In the genomic region with DNA sequence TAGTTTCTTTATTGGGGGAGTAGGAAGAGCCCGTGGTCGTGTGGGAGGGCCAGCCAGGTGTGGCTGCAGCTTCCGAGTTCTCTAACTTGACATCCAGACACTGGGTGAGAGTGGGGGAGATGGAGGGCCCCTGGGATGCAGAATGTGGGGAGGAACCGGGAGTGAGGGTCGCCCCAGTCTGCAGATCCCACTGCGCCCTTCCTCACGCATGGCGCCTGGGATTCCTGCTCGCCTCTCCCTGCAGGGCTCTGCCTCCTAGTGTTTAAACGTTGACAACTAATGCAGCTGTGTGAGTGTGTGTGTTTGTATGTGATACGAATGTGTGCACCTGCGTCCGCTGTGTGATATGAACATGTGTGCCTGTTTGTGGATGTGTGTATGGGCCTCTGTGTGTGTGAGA, we compare ENCODE assay signal across 33 cellular contexts. TPM values are rescaled to one million over a fixed set of nuclear protein-coding genes. Genes with fewer than 3 reads are reported as not detected.
DNase-seq lines count a peak whose midpoint lies in the region; ATAC-seq, FAIRE-seq and TF ChIP-seq lines count a peak whose summit lies in the region.
"Had no signal": no experiment of that assay in that cellular context is flagged by ENCODE, and none has a peak within 500 bp of the region (broad histone marks: within the 10 kb centered on the region; RNA-seq: fewer than 3 reads in every experiment).

No MANE protein-coding gene starts in this region.

- peaks cover 80% of the 10 kb centered on the region for H3K27me3 Mint-ChIP-seq in endodermal cell (ENCODE audit: insufficient read depth)
- H3K27me3 Mint-ChIP-seq: CD8-positive, alpha-beta memory T cell had no signal

- intact Hi-C loops in HepG2 (cut with micrococcal nuclease; ENCODE audit: unreplicated experiment) (loop anchor here (5.0 kb wide), 1 partner anchor 150 kb away; no protein-coding TSS in a partner anchor), right lobe of liver (cut with DNase I) (no loop called here)

- H3K4me3 Mint-ChIP-seq in endodermal cell: no peak overlapping the region
- H3K4me3 Mint-ChIP-seq: CD14-positive monocyte; CD8-positive, alpha-beta memory T cell; HFFc6 had no signal

- H3K4me1 ChIP-seq in HepG2 (ENCODE audit: insufficient read depth, low read length): peaks cover 14% of the 10 kb centered on the region
- no peaks in the 10 kb centered on the region for H3K4me1 ChIP-seq in right lobe of liver
- no peaks in the 10 kb centered on the region for H3K4me1 ChIP-seq in endodermal cell (ENCODE audit: control insufficient read depth, insufficient read depth, low read length)
- H3K4me1 ChIP-seq: BE2C had no signal

- no peaks in the 10 kb centered on the region for H3K36me3 Mint-ChIP-seq in endodermal cell (ENCODE audit: low read depth)
- H3K36me3 Mint-ChIP-seq: CD14-positive monocyte had no signal

- H3K9me3 Mint-ChIP-seq in endodermal cell: peaks cover 4% of the 10 kb centered on the region

- no peak overlapping the region for H3K4me2 ChIP-seq in HepG2 (ENCODE audit: low read depth, low read length)

- H3K9me3 ChIP-seq in HepG2 (ENCODE audit: low read length) (no peaks in the 10 kb centered on the region), right lobe of liver (no peaks in the 10 kb centered on the region), endodermal cell (ENCODE audit: control insufficient read depth, low read length) (no peaks in the 10 kb centered on the region)
- H3K9me3 ChIP-seq: BE2C had no signal

- DNase-seq in HepG2 (ENCODE audit: low spot score) (no peak), right lobe of liver (no peak), endodermal cell (peak; percentile 48), mesenteric fat pad (ENCODE audit: low spot score) (peak; percentile 69), T-helper 9 cell (no peak), medulla oblongata (ENCODE audit: extremely low spot score) (no peak)
- DNase-seq in activated naive CD4-positive, alpha-beta T cell treated with Interleukin-2 at 50 U/mL for 16 hours: no peak
- DNase-seq: 8988T; ACHN; BE2C; CD8-positive, alpha-beta memory T cell; DMS79 treated with DMSO at 0.1 percent for 48 hours; H7; HFFc6; Kasumi-1; MV-4-11; NCI-H1105; NCI-H1436 treated with DMSO at 0.1 percent for 48 hours; NCI-H187 treated with DMSO at 0.1 percent for 48 hours; NCI-H2107; NCI-H446; NCI-H526; SHP77 had no signal

- no peak for TF ChIP-seq RAD21 in HepG2 (CRISPR knock-in tag; IDR thresholded peaks at IDR 0.05)

- POLR2A ChIA-PET in HepG2 (lab: Yijun Ruan, JAX): no interaction called here

- TF ChIP-seq CTCF in HepG2 (CRISPR knock-in tag; IDR thresholded peaks at IDR 0.05) (0 out of 2 replicates have a peak, but pooled peaks have one; percentile 7), right lobe of liver (IDR thresholded peaks at IDR 0.05) (no peak), endodermal cell (conservative IDR thresholded peaks at IDR 0.05) (peak; percentile 42)

- 35% methylated on average over 13 of the region's 13 CpGs for WGBS in HepG2 (ENCODE audit: low lambda C conversion rate)
- 53% methylated on average over 8 of the region's 13 CpGs for WGBS in right lobe of liver (ENCODE audit: insufficient coverage, low coverage, low lambda C conversion rate, missing lambda C conversion rate)
- WGBS in endodermal cell (ENCODE audit: insufficient coverage in 1 of 2, insufficient read length in 1 of 2), 2 experiments: 83 to 89% methylated on average over 9 to 13 of the region's 13 CpGs

- H3K9ac ChIP-seq in HepG2 (ENCODE audit: insufficient read depth, low read depth, low read length) (no peak overlapping the region), endodermal cell (ENCODE audit: extremely low read depth, low read length, poor library complexity, severe bottlenecking) (no peak overlapping the region)

- H2AFZ ChIP-seq in HepG2 (ENCODE audit: low read length): no peak overlapping the region

- H3K27me3 ChIP-seq in HepG2 (ENCODE audit: control insufficient read depth in 1 of 2, insufficient read depth in 2 of 2, low read length in 2 of 2) (peaks cover 6 to 20% of the 10 kb centered on the region in 2 experiments; a peak in 2 of 5 replicates), right lobe of liver (no peaks in the 10 kb centered on the region), endodermal cell (ENCODE audit: control insufficient read depth, insufficient read depth, low read length, poor library complexity, severe bottlenecking) (peaks cover 56% of the 10 kb centered on the region)

- H3K79me2 ChIP-seq in HepG2 (ENCODE audit: insufficient read depth, low read length): no peaks in the 10 kb centered on the region

- FAIRE-seq in HepG2 (lab: Jason Lieb, UNC): no peak
- FAIRE-seq: GM12892, GM19239, K562 had no signal

- no peak overlapping the region for H3K27ac Mint-ChIP-seq in endodermal cell
- H3K27ac Mint-ChIP-seq: CD14-positive monocyte; CD8-positive, alpha-beta memory T cell; HFFc6 had no signal

- TF ChIP-seq EP300 in HepG2 (IDR thresholded peaks at IDR 0.05; ENCODE audit: low read depth in 2 of 2, low read length in 2 of 2) (no peak), HepG2 (CRISPR knock-in tag; IDR thresholded peaks at IDR 0.05; ENCODE audit: borderline replicate concordance) (no peak)

- no TSS peak for BruUV-seq in HepG2 (replicated peaks; lab: Mats Ljungman, UMichigan)

- ATAC-seq in HepG2: no peak
- ATAC-seq in right lobe of liver: no peak
- ATAC-seq: K562, Panc1 had no signal

- no peak overlapping the region for H3K4me3 ChIP-seq in HepG2 (replicated peaks in 1 of 3; ENCODE audit: insufficient read depth in 1 of 3, low read depth in 2 of 3, low read length in 3 of 3)
- H3K4me3 ChIP-seq in right lobe of liver: no peak overlapping the region
- H3K4me3 ChIP-seq in endodermal cell (ENCODE audit: low read length): no peak overlapping the region
- H3K4me3 ChIP-seq: K562 had no signal

- CTCF ChIA-PET in HepG2 (lab: Yijun Ruan, JAX; ENCODE audit: low intra/inter-chr PET ratio, low total read pairs): no interaction called here

- in situ Hi-C loops in HepG2 (cut with HindIII; ENCODE audit: extremely low pct_ligation_motif_present, low pct_unique_long_range_greater_than_20kb): loop anchor here (10.0 kb wide), 1 partner anchor 152 kb away; no protein-coding TSS in a partner anchor

- no peak overlapping the region for H3K27ac ChIP-seq in HepG2 (ENCODE audit: extremely low read length, insufficient read depth, low read length)
- H3K27ac ChIP-seq in right lobe of liver: no peak overlapping the region
- no peak overlapping the region for H3K27ac ChIP-seq in endodermal cell (ENCODE audit: low read depth, low read length)
- H3K27ac ChIP-seq: RWPE1 had no signal

- H4K20me1 ChIP-seq in HepG2 (ENCODE audit: insufficient read depth, low read length): no peaks in the 10 kb centered on the region

- TF ChIP-seq POLR2A in HepG2 (IDR thresholded peaks at IDR 0.05; ENCODE audit: insufficient read depth in 1 of 2, low read depth in 2 of 2, low read length in 2 of 2) (no peak), right lobe of liver (IDR thresholded peaks at IDR 0.05) (no peak)

- no peaks in the 10 kb centered on the region for H3K4me1 Mint-ChIP-seq in endodermal cell
- H3K4me1 Mint-ChIP-seq: CD14-positive monocyte; CD8-positive, alpha-beta memory T cell had no signal

- H3K36me3 ChIP-seq in HepG2 (replicated peaks in 1 of 2; ENCODE audit: control insufficient read depth in 1 of 2, insufficient read depth in 2 of 2, low read length in 2 of 2) (no peaks in the 10 kb centered on the region), right lobe of liver (no peaks in the 10 kb centered on the region), endodermal cell (ENCODE audit: control insufficient read depth, insufficient read depth, low read length) (no peaks in the 10 kb centered on the region)
- H3K36me3 ChIP-seq: BE2C had no signal

TF ChIP-seq in HepG2, 621 proteins besides CTCF, POLR2A, EP300 and RAD21 (continues in another document):
- TF ChIP-seq PHB2 (IDR thresholded peaks at IDR 0.05; ENCODE audit: partially characterized antibody) (no peak), TCF12 (IDR thresholded peaks at IDR 0.05) (no peak), TCF12 (CRISPR knock-in tag; IDR thresholded peaks at IDR 0.05) (no peak), ZNF337 (CRISPR knock-in tag; IDR thresholded peaks at IDR 0.05; ENCODE audit: borderline replicate concordance, low read depth) (no peak)
- TF ChIP-seq, protein P1, sequence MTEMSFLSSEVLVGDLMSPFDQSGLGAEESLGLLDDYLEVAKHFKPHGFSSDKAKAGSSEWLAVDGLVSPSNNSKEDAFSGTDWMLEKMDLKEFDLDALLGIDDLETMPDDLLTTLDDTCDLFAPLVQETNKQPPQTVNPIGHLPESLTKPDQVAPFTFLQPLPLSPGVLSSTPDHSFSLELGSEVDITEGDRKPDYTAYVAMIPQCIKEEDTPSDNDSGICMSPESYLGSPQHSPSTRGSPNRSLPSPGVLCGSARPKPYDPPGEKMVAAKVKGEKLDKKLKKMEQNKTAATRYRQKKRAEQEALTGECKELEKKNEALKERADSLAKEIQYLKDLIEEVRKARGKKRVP (CRISPR knock-in tag; IDR thresholded peaks at IDR 0.05): no peak

RNA-seq across cellular contexts. Expression of a gene that starts 34.6 kb away (rescaled TPM):
- total RNA-seq in HepG2 (2016; rRNA removed; fragmentation: Illumina TruSeq; extraction: Trizol) (not detected in 2 replicates), right lobe of liver (not detected), endodermal cell (under 1 TPM in 1 of 2 donors, not detected in 1; 0.18 TPM), mesenteric fat pad (1.2 TPM)
- not detected in 2 replicates for total RNA-seq in HepG2 (2016; cell fraction: cytosol; rRNA removed; fragmentation: Illumina TruSeq; extraction: Trizol; ENCODE audit: low read depth)
- not detected in 2 replicates for total RNA-seq in HepG2 (2016; cell fraction: insoluble cytoplasmic fraction; rRNA removed; fragmentation: Illumina TruSeq; extraction: Trizol)
- total RNA-seq in HepG2 (2016; cell fraction: membrane; rRNA removed; fragmentation: Illumina TruSeq; extraction: Trizol): not detected in 2 replicates
- not detected in 2 replicates for total RNA-seq in HepG2 (2016; cell fraction: nucleus; rRNA removed; fragmentation: Illumina TruSeq; extraction: Trizol)
- polyA plus RNA-seq in HepG2 (2011; rRNA removed): not detected in 2 replicates
- polyA plus RNA-seq in HepG2 (2011; cell fraction: cytosol; rRNA removed): not detected in 2 replicates
- not detected in 2 replicates for polyA plus RNA-seq in HepG2 (2011; cell fraction: nucleus; rRNA removed)
- polyA plus RNA-seq in HepG2 (2012): not detected in 2 replicates
- not detected in 2 replicates for polyA plus RNA-seq in HepG2 (2016; cell fraction: cytosol; fragmentation: Illumina TruSeq; extraction: Trizol; ENCODE audit: low read depth)
- not detected in 2 replicates for polyA plus RNA-seq in HepG2 (2016; cell fraction: insoluble cytoplasmic fraction; fragmentation: Illumina TruSeq; extraction: Trizol; ENCODE audit: low read depth)
- not detected in 2 replicates for polyA plus RNA-seq in HepG2 (2016; cell fraction: membrane; fragmentation: Illumina TruSeq; extraction: Trizol; ENCODE audit: low read depth)
- polyA plus RNA-seq in HepG2 (2016; cell fraction: nucleus; fragmentation: Illumina TruSeq; extraction: Trizol; ENCODE audit: insufficient read depth, low read depth): not detected in 2 replicates
- 16.3 TPM in 1 of 2 replicates, not detected in the other for polyA minus RNA-seq in HepG2 (2011; rRNA and poly(A)+ RNA removed; ENCODE audit: low replicate concordance)
- 0.18 and 0.20 TPM in 2 replicates for polyA minus RNA-seq in HepG2 (2011; cell fraction: cytosol; rRNA and poly(A)+ RNA removed)
- polyA minus RNA-seq in HepG2 (2011; cell fraction: nucleus; rRNA and poly(A)+ RNA removed): 0.39 TPM in 1 of 2 replicates, not detected in the other
- 80.9 TPM for polyA plus RNA-seq in endodermal cell (2013, experiment 1 of 2)
- polyA plus RNA-seq in endodermal cell (2013, experiment 2 of 2): 59.6 TPM
- total RNA-seq: CD8-positive, alpha-beta memory T cell; HFFc6; HT1080; K562; MCF 10A; OCI-LY7; SK-MEL-5 had no signal
- polyA plus RNA-seq: CD14-positive monocyte; CD8-positive, alpha-beta memory T cell; K562 had no signal

Comparison
In these comparisons a context has a peak if more than half of its experiments do, and no peak if none do; other contexts are left out.
1. CTCF ChIP-seq: peak in HepG2 (single experiment) and endodermal cell (single experiment); none in right lobe of liver (0 of 4).
2. DNase-seq: peak in endodermal cell (single experiment) and mesenteric fat pad (single experiment); none in HepG2 (single experiment), right lobe of liver (0 of 3), activated naive CD4-positive, alpha-beta T cell treated with Interleukin-2 at 50 U/mL for 16 hours (single experiment), T-helper 9 cell (single experiment) and medulla oblongata (single experiment).